ENCODE assay signal across 5 cellular contexts in genomic region chr7:35267372-35267771, GRCh38. TPM values are rescaled to one million over a fixed set of nuclear protein-coding genes. Genes with fewer than 3 reads are reported as not detected.
"Had no signal": no experiment of that assay in that cellular context is flagged by ENCODE, and none has a peak within 500 bp of the region (broad histone marks: within the 10 kb centered on the region; RNA-seq: fewer than 3 reads in every experiment).

No MANE protein-coding gene starts in this region.

- ATAC-seq: GM23338, K562 had no signal

- H2AFZ ChIP-seq: GM23338 had no signal

- H3K4me3 ChIP-seq: GM23338, K562 had no signal

- H3K4me2 ChIP-seq: GM23338 had no signal

- DNase-seq: H9, HCEC 1CT, IMR-90 had no signal

RNA-seq across cellular contexts. Expression of gene TBX20, which starts 13.5 kb away (rescaled TPM):
- polyA plus RNA-seq: GM23338, K562 had no signal
